In genomic region chr6:145158636-145159035, GRCh38 we compare ENCODE assay signal across 5 cellular contexts.
DNase-seq lines count a peak whose midpoint lies in the region; ATAC-seq, FAIRE-seq and TF ChIP-seq lines count a peak whose summit lies in the region.
"Not testable (repeated sequence)": the region's sequence is repeated elsewhere in the genome, so short reads cannot be mapped to it uniquely, and the experiment has no call there.

No MANE protein-coding gene starts in this region.

- CTCF ChIA-PET in HEK293 (lab: Yijun Ruan, JAX); K562 (lab: Yijun Ruan, JAX; ENCODE audit: low intra/inter-chr PET ratio): not testable (repeated sequence)

- not testable (repeated sequence) for TF ChIP-seq CTCF in HEK293 (tag by site-specific recombination; IDR thresholded peaks at IDR 0.05); K562 (IDR thresholded peaks at IDR 0.05 in 2 of 3, conservative IDR thresholded peaks at IDR 0.05 in 1 of 3; ENCODE audit: insufficient read depth in 2 of 3, low read depth in 1 of 3, low read length in 3 of 3); natural killer cell (IDR thresholded peaks at IDR 0.05)

- not testable (repeated sequence) for H4K91ac ChIP-seq in mesenchymal stem cell (ENCODE audit: low read length)

- H3K4me2 ChIP-seq in K562 (ENCODE audit: insufficient read depth, low read length); mesenchymal stem cell (ENCODE audit: low read length, poor library complexity, severe bottlenecking): not testable (repeated sequence)

- H4K20me1 ChIP-seq in K562 (replicated peaks; ENCODE audit: control insufficient read depth, insufficient read depth, low read length) = not testable (repeated sequence)

- not testable (repeated sequence) for FAIRE-seq in K562 (lab: Jason Lieb, UNC)

- H3K4me1 ChIP-seq in HEK293 (ENCODE audit: control insufficient read depth, insufficient read depth, low read length); K562 (replicated peaks in 1 of 2; ENCODE audit: control insufficient read depth in 2 of 2, insufficient read depth in 2 of 2, low read length in 2 of 2); mesenchymal stem cell (ENCODE audit: control insufficient read depth, insufficient read depth, low read depth, low read length): not testable (repeated sequence)
- H3K4me1 ChIP-seq in adipocyte (ENCODE audit: control insufficient read depth, insufficient read depth, low read length) = peaks cover 14% of the 10 kb centered on the region

- H3K9me3 ChIP-seq in HEK293 (ENCODE audit: control insufficient read depth, insufficient read depth, low read depth, low read length); K562 (replicated peaks; ENCODE audit: control insufficient read depth, insufficient read depth, low read depth, low read length): not testable (repeated sequence)
- H3K9me3 ChIP-seq in adipocyte (ENCODE audit: control insufficient read depth, low read length) = peaks cover 25% of the 10 kb centered on the region
- H3K9me3 ChIP-seq in mesenchymal stem cell (ENCODE audit: control insufficient read depth, low read length) = peaks cover 25% of the 10 kb centered on the region

- H3K18ac ChIP-seq in mesenchymal stem cell (ENCODE audit: low read depth in 1 of 2, low read length in 2 of 2) = not testable (repeated sequence)

- H3K36me3 ChIP-seq in HEK293 (ENCODE audit: control insufficient read depth in 2 of 2, insufficient read depth in 1 of 2, low read length in 2 of 2); adipocyte (ENCODE audit: control insufficient read depth, insufficient read depth, low read length, severe bottlenecking); K562 (ENCODE audit: control insufficient read depth, insufficient read depth, low read length); mesenchymal stem cell (ENCODE audit: control insufficient read depth in 1 of 2, insufficient read depth in 2 of 2, low read depth in 1 of 2, low read length in 2 of 2): not testable (repeated sequence)

- not testable (repeated sequence) for H3K27me3 ChIP-seq in adipocyte (replicated peaks; ENCODE audit: control insufficient read depth, insufficient read depth, low read length); K562 (ENCODE audit: control insufficient read depth in 2 of 2, insufficient read depth in 2 of 2, low read length in 2 of 2); mesenchymal stem cell (ENCODE audit: control insufficient read depth in 1 of 2, insufficient read depth in 1 of 2, low read length in 2 of 2)

- not testable (repeated sequence) for H3K9ac ChIP-seq in adipocyte (ENCODE audit: low read length); K562 (ENCODE audit: insufficient read depth in 1 of 2, low read depth in 2 of 2, low read length in 2 of 2); mesenchymal stem cell (ENCODE audit: low read length)

- H3K27ac ChIP-seq in HEK293 (ENCODE audit: extremely low read depth, low read depth, low read length); K562 (ENCODE audit: extremely low read depth, low read depth, low read length); mesenchymal stem cell (ENCODE audit: low read length, poor library complexity, severe bottlenecking): not testable (repeated sequence)

- not testable (repeated sequence) for DNase-seq in adipocyte (ENCODE audit: low read depth); K562 (ENCODE audit: extremely low read depth in 1 of 4, low spot score in 3 of 4); mesenchymal stem cell; natural killer cell

- H3K9me3 Mint-ChIP-seq in natural killer cell = not testable (repeated sequence)

- H4K8ac ChIP-seq in mesenchymal stem cell (ENCODE audit: low read length) = peak overlapping the region; percentile 23

- H3K4me3 Mint-ChIP-seq in natural killer cell = peak overlapping the region; percentile 53

- not testable (repeated sequence) for TF ChIP-seq RAD21 in K562 (CRISPR knock-in tag; conservative IDR thresholded peaks at IDR 0.05 in 1 of 2, IDR thresholded peaks at IDR 0.05 in 1 of 2)

- not testable (repeated sequence) for H3K14ac ChIP-seq in mesenchymal stem cell (ENCODE audit: low read length in 2 of 2)

- not testable (repeated sequence) for TF ChIP-seq POLR2A in K562 (conservative IDR thresholded peaks at IDR 0.05)

- not testable (repeated sequence) for H3K9me1 ChIP-seq in K562 (ENCODE audit: control insufficient read depth, insufficient read depth, low read length)

- H2BK5ac ChIP-seq in mesenchymal stem cell (ENCODE audit: low read depth, low read length, poor library complexity, severe bottlenecking) = not testable (repeated sequence)

- intact Hi-C loops in K562 (cut with micrococcal nuclease); natural killer cell (cut with micrococcal nuclease): not testable (repeated sequence)

- not testable (repeated sequence) for H3K4ac ChIP-seq in mesenchymal stem cell (ENCODE audit: low read depth in 1 of 2, low read length in 2 of 2)

- POLR2A ChIA-PET in HEK293 (lab: Yijun Ruan, JAX) = not testable (repeated sequence)
- POLR2A ChIA-PET in K562 (lab: Yijun Ruan, JAX) = interaction anchor here (1.2 kb wide), 1 partner anchor 10 kb away, joined by 3 read pairs; no protein-coding TSS in a partner anchor

- not testable (repeated sequence) for H3K27ac Mint-ChIP-seq in natural killer cell

- not testable (repeated sequence) for H2BK120ac ChIP-seq in mesenchymal stem cell (ENCODE audit: low read depth, low read length)

- H3K27me3 Mint-ChIP-seq in natural killer cell (ENCODE audit: low read depth in 2 of 2) = not testable (repeated sequence)

- BruUV-seq in K562 (replicated peaks; lab: Mats Ljungman, UMichigan) = not testable (repeated sequence)

- H3K79me1 ChIP-seq in mesenchymal stem cell (replicated peaks; ENCODE audit: low read length, poor library complexity, severe bottlenecking) = not testable (repeated sequence)

- ATAC-seq in K562, natural killer cell: not testable (repeated sequence)

- H3K36me3 Mint-ChIP-seq in natural killer cell = not testable (repeated sequence)

- 0% methylated on average over 1 of the region's 1 CpG for WGBS in K562 (ENCODE audit: insufficient coverage, low coverage, missing lambda C conversion rate)
- WGBS in mesenchymal stem cell = 44% methylated on average over 1 of the region's 1 CpG

- H3K4me1 Mint-ChIP-seq in natural killer cell = not testable (repeated sequence)

- not testable (repeated sequence) for H3K23ac ChIP-seq in mesenchymal stem cell (ENCODE audit: low read length in 2 of 2)

- not testable (repeated sequence) for H2AFZ ChIP-seq in K562 (ENCODE audit: low read depth, low read length); mesenchymal stem cell (ENCODE audit: low read depth, low read length)

- in situ Hi-C loops in K562 (cut with MboI) = not testable (repeated sequence)

- H3K79me2 ChIP-seq in K562 (ENCODE audit: control insufficient read depth, insufficient read depth, low read length) = not testable (repeated sequence)

- H2BK15ac ChIP-seq in mesenchymal stem cell (ENCODE audit: low read depth, poor library complexity, severe bottlenecking) = not testable (repeated sequence)

- not testable (repeated sequence) for H3K4me3 ChIP-seq in HEK293 (ENCODE audit: low read depth, low read length); K562; mesenchymal stem cell (ENCODE audit: insufficient read depth in 1 of 2, low read depth in 1 of 2, low read length in 2 of 2)
- peak overlapping the region; percentile 33 for H3K4me3 ChIP-seq in adipocyte (ENCODE audit: low read length)

- TF ChIP-seq EP300 in K562 (IDR thresholded peaks at IDR 0.05; ENCODE audit: low read length) = not testable (repeated sequence)

- H2AK5ac ChIP-seq in mesenchymal stem cell (ENCODE audit: low read length, severe bottlenecking) = not testable (repeated sequence)

- not testable (repeated sequence) for H2BK12ac ChIP-seq in mesenchymal stem cell (ENCODE audit: low read length in 2 of 2)

TF ChIP-seq in HEK293, 187 proteins besides CTCF, POLR2A, EP300 and RAD21:
- peak; percentile 44 for TF ChIP-seq SETDB1 (IDR thresholded peaks at IDR 0.05; ENCODE audit: insufficient read length, low read length)
- peak; percentile 92 for TF ChIP-seq ZNF707 (tag by site-specific recombination; IDR thresholded peaks at IDR 0.05)

TF ChIP-seq in K562, 482 proteins besides CTCF, POLR2A, EP300 and RAD21:
- peak; percentile 93 for TF ChIP-seq ZNF707 (CRISPR knock-in tag; conservative IDR thresholded peaks at IDR 0.05)
